Comparison of ENCODE assay signal across 2 cellular contexts in genomic region chr22:49690454-49690853, GRCh38.
TF ChIP-seq lines count a peak whose summit lies in the region.

No MANE protein-coding gene starts in this region.

TF ChIP-seq in K562, 482 proteins besides CTCF, POLR2A, EP300 and RAD21:
- no peak for TF ChIP-seq E2F1 (CRISPR knock-in tag; IDR thresholded peaks at IDR 0.05)
- peak; percentile 87 for TF ChIP-seq ZNF263 (CRISPR knock-in tag; IDR thresholded peaks at IDR 0.05; ENCODE audit: borderline replicate concordance)

TF ChIP-seq in HEK293T, 16 proteins besides CTCF, POLR2A, EP300 and RAD21 (continued from another document):
- TF ChIP-seq PKNOX1 (IDR thresholded peaks at IDR 0.05), result no peak
- no peak for TF ChIP-seq SP1 (IDR thresholded peaks at IDR 0.05)
- TF ChIP-seq CTBP1 (IDR thresholded peaks at IDR 0.05; ENCODE audit: borderline replicate concordance), result no peak
- no peak for TF ChIP-seq L3MBTL2 (conservative IDR thresholded peaks at IDR 0.05)
- TF ChIP-seq ARNT (IDR thresholded peaks at IDR 0.05), result no peak
- no peak for TF ChIP-seq ZNF384 (IDR thresholded peaks at IDR 0.05)
- no peak for TF ChIP-seq SUZ12 (IDR thresholded peaks at IDR 0.05)
- TF ChIP-seq BHLHE40 (IDR thresholded peaks at IDR 0.05; ENCODE audit: borderline replicate concordance), result no peak
